In the genomic region with DNA sequence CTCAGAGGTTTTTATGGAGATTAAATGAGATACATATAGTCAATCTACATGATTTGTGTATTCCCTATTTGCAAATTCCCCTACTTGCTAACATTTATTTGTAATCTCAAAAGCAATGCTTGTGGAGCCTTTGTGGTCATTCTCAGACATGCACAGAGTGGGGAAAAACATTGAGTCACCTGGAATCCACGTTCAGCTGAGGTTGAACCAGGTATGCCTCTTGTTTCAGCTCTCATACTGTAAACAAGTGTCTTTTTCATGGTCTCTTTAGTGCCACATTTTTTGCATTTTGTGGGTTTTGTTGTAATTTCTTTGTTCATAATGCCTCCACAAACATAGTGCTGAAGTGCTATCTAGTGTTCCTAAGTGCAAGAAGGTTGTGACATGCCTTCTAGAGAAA, we compare ENCODE assay signal across 24 cellular contexts.
"Had no signal": no experiment of that assay in that cellular context is flagged by ENCODE, and none has a peak within 500 bp of the region (broad histone marks: within the 10 kb centered on the region; RNA-seq: fewer than 3 reads in every experiment).

No MANE protein-coding gene starts in this region.

- H3K9me3 ChIP-seq: neutrophil, pancreas, psoas muscle, testis had no signal

- H3K27me3 ChIP-seq: esophagus squamous epithelium, gastroesophageal sphincter, neutrophil, pancreas, right atrium auricular region, testis, uterus had no signal

- H3K4me3 ChIP-seq: esophagus squamous epithelium, gastroesophageal sphincter, pancreas, psoas muscle, right atrium auricular region, testis, uterus had no signal

- ATAC-seq: gastroesophageal sphincter; left cardiac atrium; pancreas; psoas muscle; stimulated activated memory B cell treated with anti-CD40 and anti-IgM and Interleukin-4, amounts not matched to agents 10 μg/mL and 1 μg/mL and 100 μg/mL, for 72 hours had no signal

- H3K36me3 ChIP-seq: esophagus squamous epithelium, gastroesophageal sphincter, neutrophil, pancreas, right atrium auricular region, uterus, WERI-Rb-1 had no signal

- H3K4me1 ChIP-seq: esophagus squamous epithelium, gastroesophageal sphincter, pancreas, psoas muscle, right atrium auricular region, testis, uterus had no signal

- DNase-seq: activated CD4-positive, alpha-beta T cell treated with anti-CD3 and anti-CD28 coated beads, Interleukin-2, amount 50 U/mL, for 48 hours; activated CD4-positive, CD25-positive, alpha-beta regulatory T cell treated with anti-CD3 and anti-CD28 coated beads, Interleukin-2, amount 50 U/mL, for 72 hours; activated naive CD4-positive, alpha-beta T cell treated with anti-CD3 and anti-CD28 coated beads, Interleukin-2, amount 10 ng/mL, durations not matched to agents 7 days and 5 days; activated T-cell treated with anti-CD3 and anti-CD28 coated beads for 4 hours; anterior cingulate cortex; central memory CD4-positive, alpha-beta T cell; dermis blood vessel endothelial cell; effector memory CD4-positive, alpha-beta T cell; esophagus squamous epithelium; head of caudate nucleus; hypothalamus; left cardiac atrium; pancreas; psoas muscle; stimulated activated CD4-positive, alpha-beta T cell treated with anti-CD3 and anti-CD28 coated beads, Interleukin-12 subunit alpha, Interleukin-12 subunit beta, amount 100 ng/mL, for 4 hours; T-helper 1 cell; testis; trophoblast cell; uterus; WERI-Rb-1 had no signal

- H3K27ac ChIP-seq: esophagus squamous epithelium, gastroesophageal sphincter, neutrophil, pancreas, psoas muscle, right atrium auricular region, testis, uterus, WERI-Rb-1 had no signal
